Comparison of ENCODE assay signal across 8 cellular contexts in the genomic region with DNA sequence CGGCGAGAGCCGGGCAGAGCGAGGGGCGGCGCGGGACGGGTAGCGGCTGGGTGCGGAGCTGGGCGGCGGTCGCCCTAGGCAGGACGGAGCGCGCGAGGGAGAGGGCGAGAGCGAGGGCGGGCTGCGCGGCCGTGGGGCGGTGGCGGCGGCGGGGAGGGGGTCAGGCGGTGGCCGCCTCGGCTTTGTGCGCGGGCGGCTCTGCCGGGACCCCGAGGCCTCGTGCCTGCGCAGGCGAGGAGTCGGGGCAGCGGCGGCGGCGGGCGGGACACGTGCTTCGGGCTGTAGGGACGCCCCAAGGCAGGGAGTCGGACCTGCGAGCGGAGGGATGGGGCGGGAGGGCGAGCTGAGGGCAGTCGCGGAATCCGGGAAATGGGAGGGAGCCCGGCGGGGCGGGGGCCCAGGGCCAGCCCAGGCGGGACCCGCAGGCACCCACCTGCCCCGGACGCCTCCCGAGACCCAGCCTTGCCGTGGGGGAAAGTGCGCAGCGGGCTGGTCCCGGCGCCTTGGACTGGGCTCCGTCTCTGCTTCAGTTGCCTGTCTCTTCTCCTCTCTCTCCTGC. TPM values are rescaled to one million over a fixed set of nuclear protein-coding genes. Genes with fewer than 3 reads are reported as not detected.
DNase-seq lines count a peak whose midpoint lies in the region; TF ChIP-seq lines count a peak whose summit lies in the region.

No MANE protein-coding gene starts in this region.

- DNase-seq in C1 segment of cervical spinal cord (lab: John Stamatoyannopoulos, UW) (peak in 9 of 14 donors; percentile 6 to 74 (median 32)), HK-2 (ENCODE audit: unreplicated experiment) (peak; percentile 72), astrocyte of the hippocampus (ENCODE audit: low read depth, low spot score) (peak; percentile 85), iPS-NIHi11 (ENCODE audit: low spot score) (peak; percentile 69), smooth muscle cell (lab: John Stamatoyannopoulos, UW; ENCODE audit: unreplicated experiment) (no peak), kidney glomerular epithelial cell (lab: John Stamatoyannopoulos, UW) (no peak)
- DNase-seq in activated T-helper 1 cell treated with anti-CD3 and anti-CD28 coated beads, Interleukin-12 subunit alpha, Interleukin-12 subunit beta, Interleukin-2, Interleukin-4 antibody, amounts not matched to agents 30 ng/mL and 10 ng/mL and 1 ng/mL, durations not matched to agents 14 hours and 24 hours and 36 hours (ENCODE audit: low spot score), result no peak
- no peak for DNase-seq in stimulated activated CD4-positive, alpha-beta T cell treated with anti-CD3 and anti-CD28 coated beads, Interleukin-4, amount 100 ng/mL, for 4 hours

- H3K4me2 ChIP-seq in smooth muscle cell, result peak overlapping the region; percentile 80

- no peak overlapping the region for H3K9ac ChIP-seq in smooth muscle cell (ENCODE audit: low read depth)

- no peak for TF ChIP-seq CTCF in smooth muscle cell (IDR thresholded peaks at IDR 0.05; ENCODE audit: borderline replicate concordance, insufficient read depth, poor library complexity, severe bottlenecking)

- H3K9me3 ChIP-seq in smooth muscle cell (replicated peaks; ENCODE audit: low read depth), result no peaks in the 10 kb centered on the region

- H4K20me1 ChIP-seq in smooth muscle cell (ENCODE audit: low read depth), result no peaks in the 10 kb centered on the region

- peaks cover 16% of the 10 kb centered on the region for H3K4me1 Mint-ChIP-seq in activated T-helper 1 cell treated with anti-CD3 and anti-CD28 coated beads, Interleukin-12 subunit alpha, Interleukin-12 subunit beta, Interleukin-2, Interleukin-4 antibody, amounts not matched to agents 30 ng/mL and 10 ng/mL and 1 ng/mL, durations not matched to agents 14 hours and 24 hours and 36 hours (ENCODE audit: low read depth)

- 1% methylated on average over 9 of the region's 69 CpGs for WGBS in smooth muscle cell (ENCODE audit: low lambda C conversion rate)

- H3K4me3 Mint-ChIP-seq in activated T-helper 1 cell treated with anti-CD3 and anti-CD28 coated beads, Interleukin-12 subunit alpha, Interleukin-12 subunit beta, Interleukin-2, Interleukin-4 antibody, amounts not matched to agents 30 ng/mL and 10 ng/mL and 1 ng/mL, durations not matched to agents 14 hours and 24 hours and 36 hours, result no peak overlapping the region

- H3K79me2 ChIP-seq in smooth muscle cell (ENCODE audit: low read depth), result no peaks in the 10 kb centered on the region

- peaks cover 6% of the 10 kb centered on the region for H3K4me1 ChIP-seq in smooth muscle cell (ENCODE audit: low read depth)

- peaks cover 58% of the 10 kb centered on the region for H3K27me3 Mint-ChIP-seq in activated T-helper 1 cell treated with anti-CD3 and anti-CD28 coated beads, Interleukin-12 subunit alpha, Interleukin-12 subunit beta, Interleukin-2, Interleukin-4 antibody, amounts not matched to agents 30 ng/mL and 10 ng/mL and 1 ng/mL, durations not matched to agents 14 hours and 24 hours and 36 hours (ENCODE audit: insufficient read depth)

- no peaks in the 10 kb centered on the region for H3K9me3 Mint-ChIP-seq in activated T-helper 1 cell treated with anti-CD3 and anti-CD28 coated beads, Interleukin-12 subunit alpha, Interleukin-12 subunit beta, Interleukin-2, Interleukin-4 antibody, amounts not matched to agents 30 ng/mL and 10 ng/mL and 1 ng/mL, durations not matched to agents 14 hours and 24 hours and 36 hours

- H2AFZ ChIP-seq in smooth muscle cell (ENCODE audit: low read depth), result peak overlapping the region; percentile 50

- H3K36me3 Mint-ChIP-seq in activated T-helper 1 cell treated with anti-CD3 and anti-CD28 coated beads, Interleukin-12 subunit alpha, Interleukin-12 subunit beta, Interleukin-2, Interleukin-4 antibody, amounts not matched to agents 30 ng/mL and 10 ng/mL and 1 ng/mL, durations not matched to agents 14 hours and 24 hours and 36 hours (ENCODE audit: low read depth), result no peaks in the 10 kb centered on the region

- H3K27ac ChIP-seq in smooth muscle cell (ENCODE audit: low read depth), result no peak overlapping the region

- intact Hi-C loops in activated T-helper 1 cell treated with anti-CD3 and anti-CD28 coated beads, Interleukin-12 subunit alpha, Interleukin-12 subunit beta, Interleukin-2, Interleukin-4 antibody, amounts not matched to agents 30 ng/mL and 10 ng/mL and 1 ng/mL, durations not matched to agents 14 hours and 24 hours and 36 hours (cut with micrococcal nuclease), result no loop called here

- no peaks in the 10 kb centered on the region for H3K36me3 ChIP-seq in smooth muscle cell (ENCODE audit: low read depth)

- H3F3A ChIP-seq in smooth muscle cell (ENCODE audit: low read depth), result no peaks in the 10 kb centered on the region

- H3K27ac Mint-ChIP-seq in activated T-helper 1 cell treated with anti-CD3 and anti-CD28 coated beads, Interleukin-12 subunit alpha, Interleukin-12 subunit beta, Interleukin-2, Interleukin-4 antibody, amounts not matched to agents 30 ng/mL and 10 ng/mL and 1 ng/mL, durations not matched to agents 14 hours and 24 hours and 36 hours, result no peak overlapping the region

- peaks cover 93% of the 10 kb centered on the region for H3K27me3 ChIP-seq in smooth muscle cell (ENCODE audit: low read depth)

- peak overlapping the region; percentile 59 for H3K4me3 ChIP-seq in smooth muscle cell

RNA-seq across cellular contexts. Expression of gene BMPR1B, which starts 0.5 kb away (rescaled TPM):
- total RNA-seq in smooth muscle cell, result 0.13 and 1.2 TPM in 2 replicates
- polyA plus RNA-seq in smooth muscle cell, result 0.03 and 0.24 TPM in 2 replicates
- not detected in 2 replicates for total RNA-seq in activated T-helper 1 cell treated with anti-CD3 and anti-CD28 coated beads, Interleukin-12 subunit alpha, Interleukin-12 subunit beta, Interleukin-2, Interleukin-4 antibody, amounts not matched to agents 30 ng/mL and 10 ng/mL and 1 ng/mL, durations not matched to agents 14 hours and 24 hours and 36 hours

Comparison
In these comparisons a context has a peak if more than half of its experiments do, and no peak if none do; other contexts are left out.
1. DNase-seq: peak in C1 segment of cervical spinal cord (9 of 14), HK-2 (single experiment), astrocyte of the hippocampus (single experiment) and iPS-NIHi11 (single experiment); none in smooth muscle cell (single experiment), kidney glomerular epithelial cell (single experiment), activated T-helper 1 cell treated with anti-CD3 and anti-CD28 coated beads, Interleukin-12 subunit alpha, Interleukin-12 subunit beta, Interleukin-2, Interleukin-4 antibody, amounts not matched to agents 30 ng/mL and 10 ng/mL and 1 ng/mL, durations not matched to agents 14 hours and 24 hours and 36 hours (single experiment) and stimulated activated CD4-positive, alpha-beta T cell treated with anti-CD3 and anti-CD28 coated beads, Interleukin-4, amount 100 ng/mL, for 4 hours (0 of 2).